ENCODE assay signal across 8 cellular contexts in genomic region chr3:9715764-9716437, GRCh38. TPM values are rescaled to one million over a fixed set of nuclear protein-coding genes. Genes with fewer than 3 reads are reported as not detected.
DNase-seq lines count a peak whose midpoint lies in the region; ATAC-seq and TF ChIP-seq lines count a peak whose summit lies in the region.

No MANE protein-coding gene starts in this region.

- dilution Hi-C loops in mammary epithelial cell (cut with HindIII; ENCODE audit: low sequenced_read_pairs) = no loop called here

- TF ChIP-seq CTCF in Panc1 (IDR thresholded peaks at IDR 0.05) = peak; percentile 78
- peak; percentile 96 to 99 for TF ChIP-seq CTCF in mammary epithelial cell (conservative IDR thresholded peaks at IDR 0.05 in 1 of 2, IDR thresholded peaks at IDR 0.05 in 1 of 2; ENCODE audit: extremely low read depth in 1 of 2, insufficient read depth in 1 of 2, low read depth in 1 of 2, low read length in 2 of 2)

- ATAC-seq in activated T-cell treated with anti-CD3 and anti-CD28 coated beads, Interleukin-2, amount 50 U/mL, for 4 hours = peak; percentile 87 to 93
- peak; percentile 92 for ATAC-seq in Panc1
- ATAC-seq in HG02973 (IDR thresholded peaks at IDR 0.05; ENCODE audit: unreplicated experiment) = no peak

- H3K27me3 ChIP-seq in Panc1 (ENCODE audit: control insufficient read depth, insufficient read depth, low read length) (peaks cover 4% of the 10 kb centered on the region), mammary epithelial cell (ENCODE audit: insufficient read depth, low read length) (no peaks in the 10 kb centered on the region)

- intact Hi-C loops in Panc1 (cut with micrococcal nuclease; ENCODE audit: unreplicated experiment) (no loop called here), mammary epithelial cell (cut with micrococcal nuclease) (loop anchor here (1.0 to 10.0 kb wide), 9 partner anchors 15 to 1019 kb away; partner anchors contain the start of genes ARPC4, BRPF1, CRELD1 and TADA3)

- no peaks in the 10 kb centered on the region for H3K9me3 Mint-ChIP-seq in activated T-cell treated with anti-CD3 and anti-CD28 coated beads, Interleukin-2, amount 50 U/mL, for 4 hours

- no peak overlapping the region for H3K4me3 Mint-ChIP-seq in activated T-cell treated with anti-CD3 and anti-CD28 coated beads, Interleukin-2, amount 50 U/mL, for 4 hours

- CTCF ChIA-PET in Panc1 (lab: Charles Lee) (interaction anchor here (0.5 kb wide), 1 partner anchor 73 kb away, joined by 8 read pairs; no protein-coding TSS in a partner anchor), mammary epithelial cell (lab: Charles Lee; ENCODE audit: low non-redundant PET) (interaction anchor here (0.5 to 1.0 kb wide), 4 partner anchors 86 to 823 kb away, joined by 3 to 5 read pairs (median 3); no protein-coding TSS in a partner anchor)

- 0 out of 2 replicates have a peak, but pooled peaks cover 4% of the 10 kb centered on the region for H3K4me1 ChIP-seq in Panc1 (ENCODE audit: control insufficient read depth, insufficient read depth, low read length)
- H3K4me1 ChIP-seq in mammary epithelial cell (ENCODE audit: insufficient read depth, low read length) = no peaks in the 10 kb centered on the region

- H3K4me3 ChIP-seq in Panc1 (ENCODE audit: low read depth in 2 of 2, low read length in 2 of 2) (no peak overlapping the region), mammary epithelial cell (replicated peaks in 1 of 3; ENCODE audit: insufficient read depth in 1 of 3, low read depth in 2 of 3, low read length in 3 of 3) (no peak overlapping the region)

- H3K9me3 ChIP-seq in Panc1 (ENCODE audit: control insufficient read depth, insufficient read depth, low read depth, low read length) (no peaks in the 10 kb centered on the region), mammary epithelial cell (replicated peaks; ENCODE audit: insufficient read depth, low read length) (no peaks in the 10 kb centered on the region)

- WGBS in mammary epithelial cell (ENCODE audit: low coverage, missing lambda C conversion rate) = 47% methylated on average over 6 of the region's 6 CpGs

- H3K27ac ChIP-seq in Panc1 (ENCODE audit: low read length) = no peak overlapping the region
- H3K27ac ChIP-seq in mammary epithelial cell (ENCODE audit: insufficient read depth, low read depth, low read length) = no peak overlapping the region

- H2AFZ ChIP-seq in mammary epithelial cell (ENCODE audit: low read depth, low read length) = no peak overlapping the region

- POLR2A ChIA-PET in Panc1 (lab: Charles Lee) = no interaction called here

- no peaks in the 10 kb centered on the region for H4K20me1 ChIP-seq in mammary epithelial cell (ENCODE audit: insufficient read depth, low read length)

- H3K4me1 Mint-ChIP-seq in activated T-cell treated with anti-CD3 and anti-CD28 coated beads, Interleukin-2, amount 50 U/mL, for 4 hours (ENCODE audit: low read depth) = peaks cover 11% of the 10 kb centered on the region

- no peaks in the 10 kb centered on the region for H3K79me2 ChIP-seq in mammary epithelial cell (ENCODE audit: insufficient read depth, low read length)

- H3K36me3 ChIP-seq in Panc1 (ENCODE audit: control insufficient read depth, insufficient read depth, low read length) = no peaks in the 10 kb centered on the region
- H3K36me3 ChIP-seq in mammary epithelial cell (ENCODE audit: insufficient read depth, low read length) = no peaks in the 10 kb centered on the region

- no peaks in the 10 kb centered on the region for H3K36me3 Mint-ChIP-seq in activated T-cell treated with anti-CD3 and anti-CD28 coated beads, Interleukin-2, amount 50 U/mL, for 4 hours (ENCODE audit: insufficient read depth)

- H3K27me3 Mint-ChIP-seq in activated T-cell treated with anti-CD3 and anti-CD28 coated beads, Interleukin-2, amount 50 U/mL, for 4 hours (ENCODE audit: low read depth) = no peaks in the 10 kb centered on the region

- DNase-seq in activated T-cell treated with anti-CD3 and anti-CD28 coated beads, Interleukin-2, amount 50 U/mL, for 4 hours = no peak
- DNase-seq in activated T-cell treated with anti-CD3 and anti-CD28 coated beads, Interleukin-2, amount 50 U/mL, for 1 hour = no peak
- DNase-seq in Panc1 (ENCODE audit: low read depth, low spot score) (no peak), mammary epithelial cell (peak; percentile 76), kidney tubule cell (ENCODE audit: low spot score) (peak; percentile 87), NCI-H128 (lab: John Stamatoyannopoulos, UW; ENCODE audit: unreplicated experiment) (no peak)
- DNase-seq in stimulated activated CD8-positive, alpha-beta memory T cell treated with anti-CD3 and anti-CD28 coated beads, Interleukin-4, amount 100 ng/mL, for 48 hours = peak; percentile 50

- BruUV-seq in Panc1 (replicated peaks; lab: Mats Ljungman, UMichigan) = no TSS peak
- BruUV-seq in mammary epithelial cell (replicated peaks; lab: Mats Ljungman, UMichigan) = no TSS peak

- in situ Hi-C loops in Panc1 (cut with HindIII; ENCODE audit: low pct_unique_long_range_greater_than_20kb, low sequenced_read_pairs) = no loop called here
- in situ Hi-C loops in mammary epithelial cell (cut with MboI; ENCODE audit: low sequenced_read_pairs in 2 of 2) = no loop called here

- no peak overlapping the region for H3K4me2 ChIP-seq in mammary epithelial cell (ENCODE audit: insufficient read depth, low read depth, low read length)

- no peak overlapping the region for H3K9ac ChIP-seq in mammary epithelial cell (ENCODE audit: insufficient read depth, low read length)

RNA-seq across cellular contexts. Expression of gene CPNE9, which starts 12.3 kb away (rescaled TPM):
- under 1 TPM in 1 of 3 donors, not detected in 2; 0.19 TPM for total RNA-seq in activated T-cell treated with anti-CD3 and anti-CD28 coated beads, Interleukin-2, amount 50 U/mL, for 4 hours
- total RNA-seq in Panc1 (2021; ENCODE audit: unreplicated experiment) (0.13 TPM), mammary epithelial cell (not detected)
- polyA plus RNA-seq in Panc1 (2012; ENCODE audit: insufficient read length) = not detected
- not detected for polyA plus RNA-seq in mammary epithelial cell
- not detected for polyA minus RNA-seq in mammary epithelial cell

RNA-seq across cellular contexts. Expression of gene BRPF1, which starts 15.6 kb away (rescaled TPM):
- 10 to 100 TPM; 56.9 to 59.9 (median 59.8) TPM for total RNA-seq in activated T-cell treated with anti-CD3 and anti-CD28 coated beads, Interleukin-2, amount 50 U/mL, for 4 hours
- total RNA-seq in Panc1 (2021; ENCODE audit: unreplicated experiment) (17.4 TPM), mammary epithelial cell (10 to 100 TPM; 16.5 to 21.2 TPM)
- 11.7 TPM for polyA plus RNA-seq in Panc1 (2012; ENCODE audit: insufficient read length)
- 8.4 TPM for polyA plus RNA-seq in mammary epithelial cell
- 24.1 TPM for polyA minus RNA-seq in mammary epithelial cell

RNA-seq across cellular contexts. Expression of gene OGG1, which starts 33.9 kb away (rescaled TPM):
- 10 to 100 TPM; 25.2 to 30.5 (median 28.8) TPM for total RNA-seq in activated T-cell treated with anti-CD3 and anti-CD28 coated beads, Interleukin-2, amount 50 U/mL, for 4 hours
- total RNA-seq in Panc1 (2021; ENCODE audit: unreplicated experiment) (32.5 TPM), mammary epithelial cell (10 to 100 TPM; 17.5 to 19.2 TPM)
- polyA plus RNA-seq in Panc1 (2012; ENCODE audit: insufficient read length) = 24.6 TPM
- 18.0 TPM for polyA plus RNA-seq in mammary epithelial cell
- polyA minus RNA-seq in mammary epithelial cell = 14.3 TPM

RNA-seq across cellular contexts. Expression of gene CAMK1, which starts 53.8 kb away (rescaled TPM):
- total RNA-seq in activated T-cell treated with anti-CD3 and anti-CD28 coated beads, Interleukin-2, amount 50 U/mL, for 4 hours = 10 to 100 TPM; 15.3 to 20.7 (median 15.7) TPM
- total RNA-seq in Panc1 (2021; ENCODE audit: unreplicated experiment) (9.7 TPM), mammary epithelial cell (1 to 10 TPM in 1 of 2 donors, under 1 TPM in 1; 0.50 to 2.3 TPM)
- polyA plus RNA-seq in Panc1 (2012; ENCODE audit: insufficient read length) = 21.1 TPM
- polyA plus RNA-seq in mammary epithelial cell = 2.4 TPM
- not detected for polyA minus RNA-seq in mammary epithelial cell

Comparison
In these comparisons a context has a peak if more than half of its experiments do, and no peak if none do; other contexts are left out.
1. DNase-seq: peak in mammary epithelial cell (single experiment), kidney tubule cell (single experiment) and stimulated activated CD8-positive, alpha-beta memory T cell treated with anti-CD3 and anti-CD28 coated beads, Interleukin-4, amount 100 ng/mL, for 48 hours (single experiment); none in activated T-cell treated with anti-CD3 and anti-CD28 coated beads, Interleukin-2, amount 50 U/mL, for 4 hours (single experiment), activated T-cell treated with anti-CD3 and anti-CD28 coated beads, Interleukin-2, amount 50 U/mL, for 1 hour (single experiment), Panc1 (single experiment) and NCI-H128 (single experiment).